In the genomic region with DNA sequence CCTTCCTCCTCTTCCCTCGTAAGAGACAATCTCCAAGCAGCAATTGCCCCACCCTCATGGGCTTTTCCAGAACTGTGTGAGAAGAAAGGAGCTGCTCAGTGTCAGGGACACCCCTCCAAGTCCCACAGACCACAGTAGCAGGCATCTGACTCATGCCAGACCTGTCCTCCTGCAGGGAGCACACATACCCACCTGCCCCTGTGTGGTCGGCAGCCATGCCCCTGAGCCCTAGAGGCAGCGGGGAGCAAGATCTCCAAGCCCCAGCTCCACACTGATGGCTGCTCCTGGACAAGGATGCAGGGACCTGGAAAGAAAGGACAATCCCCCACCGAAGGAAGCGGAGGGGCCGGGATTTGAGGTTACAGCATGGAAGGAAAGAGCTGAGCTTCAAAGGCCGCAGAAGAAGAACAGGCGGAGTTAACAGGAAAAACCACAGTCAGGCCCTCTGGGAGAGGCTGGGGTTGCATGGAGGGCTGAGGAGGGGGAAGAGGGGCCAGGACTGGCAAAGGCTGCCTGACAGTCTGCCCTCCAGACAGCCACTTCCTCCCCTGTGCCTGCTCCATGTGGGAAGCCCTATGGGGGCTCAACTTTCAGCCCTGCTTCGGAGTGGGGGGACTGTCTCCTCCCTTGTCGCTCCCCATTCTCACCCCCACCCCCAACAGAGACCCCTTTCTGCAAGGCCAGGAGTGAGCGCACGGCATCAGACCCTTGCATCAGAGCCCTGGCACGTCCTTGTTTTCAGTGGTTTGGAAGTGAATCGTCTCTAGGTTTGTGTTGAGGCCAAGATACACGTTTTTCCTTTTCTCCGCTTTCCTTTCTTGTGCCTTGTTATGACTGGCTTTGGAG, we compare ENCODE assay signal across 13 cellular contexts. TPM values are rescaled to one million over a fixed set of nuclear protein-coding genes. Genes with fewer than 3 reads are reported as not detected.
DNase-seq lines count a peak whose midpoint lies in the region; ATAC-seq and TF ChIP-seq lines count a peak whose summit lies in the region.
"Had no signal": no experiment of that assay in that cellular context is flagged by ENCODE, and none has a peak within 500 bp of the region (broad histone marks: within the 10 kb centered on the region; RNA-seq: fewer than 3 reads in every experiment).

No MANE protein-coding gene starts in this region.

- intact Hi-C loops in posterior vena cava (cut with DNase I): loop anchor here in 1 of 2 donors (5.0 kb wide), 1 partner anchor 177 kb away; no protein-coding TSS in a partner anchor

- no peak for ATAC-seq in GM21423 (IDR thresholded peaks at IDR 0.05; ENCODE audit: unreplicated experiment)
- ATAC-seq: left lobe of liver had no signal

- TF ChIP-seq CTCF in fibroblast of villous mesenchyme (IDR thresholded peaks at IDR 0.05; ENCODE audit: insufficient read depth, low read depth, low read length): no peak

- H3K4me3 ChIP-seq in BLaER1 treated with 17β-estradiol and CSF1 and Interleukin-3, amounts not matched to agents 10 nM and 100 nM: no peak overlapping the region
- H3K4me3 ChIP-seq in adipocyte (ENCODE audit: low read length): no peak overlapping the region
- H3K4me3 ChIP-seq in fibroblast of villous mesenchyme (ENCODE audit: low read depth, low read length): no peak overlapping the region

- H3K27ac ChIP-seq in BLaER1 treated with 17β-estradiol and CSF1 and Interleukin-3, amounts not matched to agents 10 nM and 100 nM: 0 out of 22 replicates have a peak overlapping the region, but pooled peaks of 1 of the 11 experiments have one; percentile 18
- H3K27ac ChIP-seq: brain microvascular endothelial cell had no signal

- peaks cover 11 to 24% (median 20%) of the 10 kb centered on the region in 10 experiments for H3K4me1 ChIP-seq in BLaER1 treated with 17β-estradiol and CSF1 and Interleukin-3, amounts not matched to agents 10 nM and 100 nM
- H3K4me1 ChIP-seq in adipocyte (ENCODE audit: control insufficient read depth, insufficient read depth, low read length): peaks cover 44% of the 10 kb centered on the region

- H3K27me3 ChIP-seq in BLaER1 treated with 17β-estradiol and CSF1 and Interleukin-3, amounts not matched to agents 10 nM and 100 nM: no peaks in the 10 kb centered on the region
- H3K27me3 ChIP-seq in adipocyte (replicated peaks; ENCODE audit: control insufficient read depth, insufficient read depth, low read length): no peaks in the 10 kb centered on the region
- H3K27me3 ChIP-seq: brain microvascular endothelial cell had no signal

- H3K9me3 ChIP-seq in BLaER1 treated with 17β-estradiol and CSF1 and Interleukin-3, amounts not matched to agents 10 nM and 100 nM (replicated peaks in 1 of 11): no peaks in the 10 kb centered on the region
- no peaks in the 10 kb centered on the region for H3K9me3 ChIP-seq in adipocyte (ENCODE audit: control insufficient read depth, low read length)
- H3K9me3 ChIP-seq: SK-N-SH had no signal

- H3K9ac ChIP-seq in BLaER1 treated with 17β-estradiol and CSF1 and Interleukin-3, amounts not matched to agents 10 nM and 100 nM: peak overlapping the region in 3 of 11 experiments; percentile 10 to 45 (median 14); a peak in 2 of 22 replicates
- H3K9ac ChIP-seq in adipocyte (ENCODE audit: low read length): peak overlapping the region; percentile 27
- H3K9ac ChIP-seq: SK-N-SH had no signal

- no peak for DNase-seq in adipocyte (ENCODE audit: low read depth)
- peak; percentile 23 for DNase-seq in fibroblast of villous mesenchyme (ENCODE audit: low read depth)
- DNase-seq in posterior vena cava (ENCODE audit: low spot score): peak; percentile 84
- DNase-seq in LoVo (ENCODE audit: low spot score): no peak
- no peak for DNase-seq in NCI-H446 (lab: John Stamatoyannopoulos, UW)
- DNase-seq in NCI-H82 (lab: John Stamatoyannopoulos, UW): no peak
- DNase-seq: brain microvascular endothelial cell; NCI-H226; stimulated activated naive CD4-positive, alpha-beta T cell treated with Interleukin-2 at 50 U/mL for 16 hours had no signal

- no peaks in the 10 kb centered on the region for H3K36me3 ChIP-seq in BLaER1 treated with 17β-estradiol and CSF1 and Interleukin-3, amounts not matched to agents 10 nM and 100 nM
- H3K36me3 ChIP-seq in adipocyte (ENCODE audit: control insufficient read depth, insufficient read depth, low read length, severe bottlenecking): no peaks in the 10 kb centered on the region
- H3K36me3 ChIP-seq: brain microvascular endothelial cell had no signal

- H4K20me1 ChIP-seq in BLaER1 treated with 17β-estradiol and CSF1 and Interleukin-3, amounts not matched to agents 10 nM and 100 nM: peaks cover 0 to 6% (median 0%) of the 10 kb centered on the region in 11 experiments; a peak in 4 of 22 replicates

- peak overlapping the region; percentile 50 to 83 (median 74) for H3K4me2 ChIP-seq in BLaER1 treated with 17β-estradiol and CSF1 and Interleukin-3, amounts not matched to agents 10 nM and 100 nM
- H3K4me2 ChIP-seq: SK-N-SH had no signal

RNA-seq across cellular contexts. Expression of gene ASB13, which starts 46.8 kb away (rescaled TPM):
- 9.1 and 15.1 TPM in 2 replicates for total RNA-seq in fibroblast of villous mesenchyme
- 10 to 100 TPM; 19.7 to 21.6 TPM for total RNA-seq in posterior vena cava

Comparison
In these comparisons a context has a peak if more than half of its experiments do, and no peak if none do; other contexts are left out.
1. DNase-seq: peak in fibroblast of villous mesenchyme (single experiment) and posterior vena cava (single experiment); none in adipocyte (single experiment), LoVo (single experiment), NCI-H446 (0 of 2) and NCI-H82 (single experiment).